Comparison of ENCODE assay signal across 1 cellular context in genomic region chr11:12066799-12067508, GRCh38.
TF ChIP-seq lines count a peak whose summit lies in the region.

No MANE protein-coding gene starts in this region.

TF ChIP-seq in K562, 482 proteins besides CTCF, POLR2A, EP300 and RAD21 (continued from another document):
- TF ChIP-seq UBTF (IDR thresholded peaks at IDR 0.05; ENCODE audit: borderline replicate concordance in 1 of 2, low read depth in 2 of 2, low read length in 2 of 2) = no peak
- no peak for TF ChIP-seq XRCC3 (IDR thresholded peaks at IDR 0.05)
- TF ChIP-seq NRF1 (conservative IDR thresholded peaks at IDR 0.05 in 1 of 2, IDR thresholded peaks at IDR 0.05 in 1 of 2) = no peak
- no peak for TF ChIP-seq CXXC5 (CRISPR knock-in tag; IDR thresholded peaks at IDR 0.05)
- TF ChIP-seq ILK (tag; IDR thresholded peaks at IDR 0.05; ENCODE audit: borderline replicate concordance, low read depth) = no peak
- TF ChIP-seq MEIS2 (IDR thresholded peaks at IDR 0.05; ENCODE audit: partially characterized antibody) = peak; percentile 20
- no peak for TF ChIP-seq CREM (IDR thresholded peaks at IDR 0.05; ENCODE audit: low read depth)
- no peak for TF ChIP-seq ZMIZ1 (IDR thresholded peaks at IDR 0.05; ENCODE audit: low read depth in 2 of 2, low read length in 2 of 2)
- TF ChIP-seq NCOA1 (IDR thresholded peaks at IDR 0.05; ENCODE audit: low read depth) = no peak
- no peak for TF ChIP-seq ATF4 (CRISPR knock-in tag; IDR thresholded peaks at IDR 0.05)
- TF ChIP-seq PBX2 (CRISPR knock-in tag; IDR thresholded peaks at IDR 0.05; ENCODE audit: low read depth) = no peak
- TF ChIP-seq PBX2 (tag; conservative IDR thresholded peaks at IDR 0.05; ENCODE audit: low read depth) = 0 out of 2 replicates have a peak, but pooled peaks have one; percentile 13
TF ChIP-seq in K562: peak in this region for 2.
